18 cellular contexts compared by ENCODE assay signal in genomic region chr12:268483-268840, GRCh38. TPM values are rescaled to one million over a fixed set of nuclear protein-coding genes. Genes with fewer than 3 reads are reported as not detected.
DNase-seq lines count a peak whose midpoint lies in the region; ATAC-seq and TF ChIP-seq lines count a peak whose summit lies in the region.
"Had no signal": no experiment of that assay in that cellular context is flagged by ENCODE, and none has a peak within 500 bp of the region (broad histone marks: within the 10 kb centered on the region; RNA-seq: fewer than 3 reads in every experiment).

No MANE protein-coding gene starts in this region.

- no peak for ATAC-seq in heart left ventricle
- ATAC-seq in stimulated activated effector memory CD8-positive, alpha-beta T cell treated with anti-CD3 and anti-CD28 coated beads, Interleukin-12 subunit alpha, Interleukin-12 subunit beta, amount 100 ng/mL, for 72 hours: no peak
- no peak for ATAC-seq in HG03571 (IDR thresholded peaks at IDR 0.05; ENCODE audit: unreplicated experiment)
- no peak for ATAC-seq in GM19397 (IDR thresholded peaks at IDR 0.05; ENCODE audit: unreplicated experiment)
- ATAC-seq: Panc1 had no signal

- peaks cover 13% of the 10 kb centered on the region for H3K4me1 Mint-ChIP-seq in stimulated activated effector memory CD8-positive, alpha-beta T cell treated with anti-CD3 and anti-CD28 coated beads, Interleukin-12 subunit alpha, Interleukin-12 subunit beta, amount 100 ng/mL, for 72 hours

- no peaks in the 10 kb centered on the region for H3K9me3 ChIP-seq in cardiac muscle cell (ENCODE audit: low read depth)
- no peaks in the 10 kb centered on the region for H3K9me3 ChIP-seq in heart left ventricle
- no peaks in the 10 kb centered on the region for H3K9me3 ChIP-seq in endocrine pancreas (ENCODE audit: control insufficient read depth, low read length)

- H3K9ac ChIP-seq in endocrine pancreas (ENCODE audit: control insufficient read depth, insufficient read depth, low read length): no peak overlapping the region

- no peak for TF ChIP-seq CTCF in cardiac muscle cell (IDR thresholded peaks at IDR 0.05; ENCODE audit: low read depth, low read length)
- TF ChIP-seq CTCF in heart left ventricle (IDR thresholded peaks at IDR 0.05): no peak

- H3K36me3 ChIP-seq in cardiac muscle cell (no peaks in the 10 kb centered on the region), heart left ventricle (no peaks in the 10 kb centered on the region), endocrine pancreas (ENCODE audit: control insufficient read depth, insufficient read depth, low read length) (no peaks in the 10 kb centered on the region)

- H3K36me3 Mint-ChIP-seq in stimulated activated effector memory CD8-positive, alpha-beta T cell treated with anti-CD3 and anti-CD28 coated beads, Interleukin-12 subunit alpha, Interleukin-12 subunit beta, amount 100 ng/mL, for 72 hours: no peaks in the 10 kb centered on the region

- H3K4me3 ChIP-seq in cardiac muscle cell (no peak overlapping the region), heart left ventricle (no peak overlapping the region), endocrine pancreas (ENCODE audit: control insufficient read depth, insufficient read depth, low read length) (peak overlapping the region; percentile 11)

- DNase-seq in cardiac muscle cell (ENCODE audit: low read depth in 1 of 2, low spot score in 1 of 2) (no peak), heart left ventricle (no peak), NCI-H69 (lab: John Stamatoyannopoulos, UW) (peak; percentile 35)
- no peak for DNase-seq in stimulated activated effector memory CD8-positive, alpha-beta T cell treated with anti-CD3 and anti-CD28 coated beads, Interleukin-12 subunit alpha, Interleukin-12 subunit beta, amount 100 ng/mL, for 72 hours (ENCODE audit: low spot score in 2 of 2)
- DNase-seq: ACHN, DMS79, GOT3, KG1, NCI-H1105 treated with DMSO at 0.1 percent for 48 hours, NCI-H1694, NCI-H2107, NCI-H526 had no signal

- no peak for TF ChIP-seq POLR2A in heart left ventricle (IDR thresholded peaks at IDR 0.05)

- H3K4me1 ChIP-seq in cardiac muscle cell (ENCODE audit: low read depth) (peaks cover 31% of the 10 kb centered on the region), heart left ventricle (peaks cover 0 to 36% (median 2%) of the 10 kb centered on the region in 12 donors), endocrine pancreas (ENCODE audit: control insufficient read depth, insufficient read depth, low read length) (no peaks in the 10 kb centered on the region)

- peak overlapping the region; percentile 5 for H3K27ac Mint-ChIP-seq in stimulated activated effector memory CD8-positive, alpha-beta T cell treated with anti-CD3 and anti-CD28 coated beads, Interleukin-12 subunit alpha, Interleukin-12 subunit beta, amount 100 ng/mL, for 72 hours

- no peaks in the 10 kb centered on the region for H3K27me3 ChIP-seq in cardiac muscle cell
- H3K27me3 ChIP-seq in heart left ventricle: no peaks in the 10 kb centered on the region
- peaks cover 4% of the 10 kb centered on the region for H3K27me3 ChIP-seq in endocrine pancreas (ENCODE audit: control insufficient read depth, insufficient read depth, low read length)

- H3K4me3 Mint-ChIP-seq in stimulated activated effector memory CD8-positive, alpha-beta T cell treated with anti-CD3 and anti-CD28 coated beads, Interleukin-12 subunit alpha, Interleukin-12 subunit beta, amount 100 ng/mL, for 72 hours: no peak overlapping the region

- 45 to 55% (median 48%) methylated on average over 7 of the region's 7 CpGs for WGBS in heart left ventricle, 4 donors

- peak overlapping the region; percentile 76 for H3K27ac ChIP-seq in cardiac muscle cell
- no peak overlapping the region for H3K27ac ChIP-seq in heart left ventricle
- H3K27ac ChIP-seq: C4-2B had no signal

- no peaks in the 10 kb centered on the region for H3K9me3 Mint-ChIP-seq in stimulated activated effector memory CD8-positive, alpha-beta T cell treated with anti-CD3 and anti-CD28 coated beads, Interleukin-12 subunit alpha, Interleukin-12 subunit beta, amount 100 ng/mL, for 72 hours

- intact Hi-C loops in heart left ventricle (cut with DNase I): no loop called here

RNA-seq across cellular contexts. Expression of gene SLC6A13, which starts 5.8 kb away (rescaled TPM):
- 2.2 and 2.3 TPM in 2 replicates for total RNA-seq in cardiac muscle cell
- 0.34 and 3.8 TPM in 2 replicates for polyA plus RNA-seq in cardiac muscle cell
- total RNA-seq in heart left ventricle: 1 to 10 TPM in 8 of 9 donors, under 1 TPM in 1; 0.87 to 4.6 (median 2.6) TPM
- polyA plus RNA-seq in heart left ventricle: 1 to 10 TPM in 1 of 2 donors, under 1 TPM in 1; 0.79 to 4.3 TPM
- total RNA-seq: SK-MEL-5 had no signal

RNA-seq across cellular contexts. Expression of gene SLC6A12, which starts 54.5 kb away (rescaled TPM):
- total RNA-seq in cardiac muscle cell: 0.33 and 0.63 TPM in 2 replicates
- 0.24 and 0.52 TPM in 2 replicates for polyA plus RNA-seq in cardiac muscle cell
- 1 to 10 TPM in 4 of 9 donors, under 1 TPM in 4, not detected in 1; 0.63 to 3.8 (median 0.99) TPM for total RNA-seq in heart left ventricle
- polyA plus RNA-seq in heart left ventricle: under 1 TPM; 0.11 to 0.80 TPM
